In genomic region chr13:48222358-48223015, GRCh38 we compare ENCODE assay signal across 8 cellular contexts. TPM values are rescaled to one million over a fixed set of nuclear protein-coding genes. Genes with fewer than 3 reads are reported as not detected.
DNase-seq lines count a peak whose midpoint lies in the region; ATAC-seq and TF ChIP-seq lines count a peak whose summit lies in the region.

No MANE protein-coding gene starts in this region.

- intact Hi-C loops in ovary (cut with DNase I) = loop anchor here in 2 of 4 donors (5.0 kb wide), 1 partner anchor 95 kb away; no protein-coding TSS in a partner anchor

- H3K9me3 ChIP-seq in Peyer's patch = no peaks in the 10 kb centered on the region
- H3K9me3 ChIP-seq in esophagus (ENCODE audit: control insufficient read depth in 2 of 2, insufficient read depth in 1 of 2, low read depth in 1 of 2, low read length in 1 of 2) = no peaks in the 10 kb centered on the region
- no peaks in the 10 kb centered on the region for H3K9me3 ChIP-seq in ovary

- H3K36me3 ChIP-seq in Peyer's patch (no peaks in the 10 kb centered on the region), esophagus (ENCODE audit: control insufficient read depth in 2 of 2, insufficient read depth in 2 of 2, low read length in 1 of 2) (no peaks in the 10 kb centered on the region), ovary (no peaks in the 10 kb centered on the region)

- no peak for ATAC-seq in GM18517 (IDR thresholded peaks at IDR 0.05; ENCODE audit: unreplicated experiment)

- TF ChIP-seq CTCF in Peyer's patch (IDR thresholded peaks at IDR 0.05) (no peak), ovary (IDR thresholded peaks at IDR 0.05) (no peak)

- TF ChIP-seq EP300 in ovary (IDR thresholded peaks at IDR 0.05) = peak; percentile 4

- H3K4me3 ChIP-seq in Peyer's patch (peak overlapping the region in 3 of 4 donors; percentile 10 to 37 (median 25)), esophagus (ENCODE audit: low read depth in 1 of 2, low read length in 2 of 2) (peak overlapping the region in 1 of 2 donors; percentile 23), ovary (peak overlapping the region; percentile 36)

- TF ChIP-seq POLR2A in Peyer's patch (IDR thresholded peaks at IDR 0.05) (no peak), ovary (IDR thresholded peaks at IDR 0.05) (peak; percentile 5)

- H3K4me1 ChIP-seq in Peyer's patch = peaks cover 0 to 16% (median 5%) of the 10 kb centered on the region in 4 donors
- H3K4me1 ChIP-seq in esophagus (ENCODE audit: control insufficient read depth in 2 of 2, insufficient read depth in 2 of 2, low read length in 1 of 2) = no peaks in the 10 kb centered on the region
- H3K4me1 ChIP-seq in ovary (ENCODE audit: insufficient read depth) = peaks cover 12% of the 10 kb centered on the region

- 48 to 52% methylated on average over 11 of the region's 11 CpGs for WGBS in esophagus, 2 donors
- 11 to 23% (median 12%) methylated on average over 11 of the region's 11 CpGs for WGBS in ovary, 3 donors

- H3K27me3 ChIP-seq in Peyer's patch (no peaks in the 10 kb centered on the region), esophagus (ENCODE audit: control insufficient read depth in 1 of 2, insufficient read depth in 2 of 2, low read length in 2 of 2) (no peaks in the 10 kb centered on the region), ovary (no peaks in the 10 kb centered on the region)

- H3K27ac ChIP-seq in Peyer's patch (peak overlapping the region; percentile 60 to 79 (median 66)), esophagus (ENCODE audit: low read depth in 2 of 2, low read length in 1 of 2) (peak overlapping the region; percentile 40 to 53), ovary (peak overlapping the region; percentile 74 to 95)

- DNase-seq in CD1c-positive myeloid dendritic cell (ENCODE audit: extremely low spot score) = peak; percentile 82
- DNase-seq in Peyer's patch = peak in 1 of 3 donors; percentile 62
- peak; percentile 56 to 74 (median 62) for DNase-seq in ovary
- no peak for DNase-seq in globus pallidus (ENCODE audit: low spot score)
- DNase-seq in SHP77 (lab: John Stamatoyannopoulos, UW) = no peak
- no peak for DNase-seq in DMS79 treated with DMSO at 0.1 percent for 48 hours (lab: John Stamatoyannopoulos, UW)

RNA-seq across cellular contexts. Expression of gene ITM2B, which starts 10.5 kb away (rescaled TPM):
- total RNA-seq in Peyer's patch (100 to 1,000 TPM; 136 to 528 (median 417) TPM), ovary (1,000 to 10,000 TPM in 1 of 7 donors, 100 to 1,000 TPM in 6; 635 to 1,026 (median 824) TPM)
- polyA plus RNA-seq in esophagus (100 to 1,000 TPM; 340 to 473 TPM), ovary (1,000 to 10,000 TPM in 1 of 2 donors, 100 to 1,000 TPM in 1; 903 to 1,955 TPM)

Comparison
In these comparisons a context has a peak if more than half of its experiments do, and no peak if none do; other contexts are left out.
1. DNase-seq: peak in CD1c-positive myeloid dendritic cell (single experiment) and ovary (5 of 5); none in globus pallidus (single experiment), SHP77 (0 of 2) and DMS79 treated with DMSO at 0.1 percent for 48 hours (single experiment).
2. Peak in every context shown above with its lines, with median percentiles within 50 percentile points of each other: H3K27ac ChIP-seq.